1 cellular context compared by ENCODE assay signal in genomic region chr2:26032586-26033269, GRCh38.
TF ChIP-seq lines count a peak whose summit lies in the region.

No MANE protein-coding gene starts in this region.

TF ChIP-seq in K562, 482 proteins besides CTCF, POLR2A, EP300 and RAD21 (continued from another document):
- peak; percentile 61 for TF ChIP-seq PRDM10 (IDR thresholded peaks at IDR 0.05; ENCODE audit: partially characterized antibody)
- 0 out of 2 replicates have a peak, but pooled peaks have one; percentile 31 for TF ChIP-seq ZNF589 (CRISPR knock-in tag; IDR thresholded peaks at IDR 0.05; ENCODE audit: low read depth)
- TF ChIP-seq, protein P1, sequence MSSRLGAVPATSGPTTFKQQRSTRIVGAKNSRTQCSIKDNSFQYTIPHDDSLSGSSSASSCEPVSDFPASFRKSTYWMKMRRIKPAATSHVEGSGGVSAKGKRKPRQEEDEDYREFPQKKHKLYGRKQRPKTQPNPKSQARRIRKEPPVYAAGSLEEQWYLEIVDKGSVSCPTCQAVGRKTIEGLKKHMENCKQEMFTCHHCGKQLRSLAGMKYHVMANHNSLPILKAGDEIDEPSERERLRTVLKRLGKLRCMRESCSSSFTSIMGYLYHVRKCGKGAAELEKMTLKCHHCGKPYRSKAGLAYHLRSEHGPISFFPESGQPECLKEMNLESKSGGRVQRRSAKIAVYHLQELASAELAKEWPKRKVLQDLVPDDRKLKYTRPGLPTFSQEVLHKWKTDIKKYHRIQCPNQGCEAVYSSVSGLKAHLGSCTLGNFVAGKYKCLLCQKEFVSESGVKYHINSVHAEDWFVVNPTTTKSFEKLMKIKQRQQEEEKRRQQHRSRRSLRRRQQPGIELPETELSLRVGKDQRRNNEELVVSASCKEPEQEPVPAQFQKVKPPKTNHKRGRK (tag; IDR thresholded peaks at IDR 0.05), result peak; percentile 91
- 0 out of 2 replicates have a peak, but pooled peaks have one; percentile 46 for TF ChIP-seq CTBP1 (IDR thresholded peaks at IDR 0.05; ENCODE audit: borderline replicate concordance)
- TF ChIP-seq CXXC5 (CRISPR knock-in tag; IDR thresholded peaks at IDR 0.05), result 0 out of 2 replicates have a peak, but pooled peaks have one; percentile 35
